In the genomic region with DNA sequence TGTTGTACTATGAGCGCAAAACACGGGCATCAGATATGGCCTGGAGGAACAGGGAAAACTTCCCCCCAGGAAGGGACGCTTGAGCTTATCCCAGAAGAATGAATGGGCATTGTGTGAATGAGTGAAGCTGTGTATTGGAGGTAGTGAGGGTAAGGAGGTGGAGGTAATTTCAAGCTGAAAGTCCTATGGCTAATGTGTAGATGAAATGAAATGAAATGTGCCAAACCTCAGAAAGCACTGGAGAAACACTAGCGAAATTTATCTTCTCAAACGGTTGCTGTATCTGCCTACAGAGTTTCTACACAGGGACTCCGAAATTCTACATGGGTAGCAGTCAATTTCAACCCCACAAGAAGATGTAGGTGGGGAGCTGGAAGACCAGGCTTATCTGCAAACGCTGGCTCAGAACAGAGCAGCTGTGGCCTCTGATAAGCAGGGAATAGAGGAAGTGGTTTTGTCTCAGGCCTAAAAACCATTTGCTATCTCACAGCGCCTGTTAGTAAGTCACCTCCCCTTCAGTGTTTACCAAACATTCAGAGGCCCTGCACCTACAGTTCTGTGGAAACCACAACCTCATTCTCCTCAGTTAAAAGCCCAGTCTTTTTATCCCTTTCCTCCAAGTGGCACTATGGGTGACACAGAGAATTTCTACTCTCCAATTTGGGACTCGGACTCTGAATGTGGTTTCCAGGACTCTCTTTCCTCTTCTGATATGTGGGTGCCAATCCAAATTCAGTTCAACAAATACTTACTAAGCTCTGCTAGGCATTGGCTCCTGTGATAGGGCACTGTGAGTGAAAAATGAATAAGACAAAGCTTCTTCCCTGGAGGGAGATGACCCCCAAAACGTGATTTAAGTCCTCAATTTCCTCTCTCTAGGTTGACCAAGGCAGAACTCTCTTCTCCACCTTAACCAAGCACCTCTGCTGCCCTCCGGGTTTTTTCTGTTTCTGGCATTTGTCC, we compare ENCODE assay signal across 1 cellular context.
A peak's percentile ranks its signal among the peaks of the same experiment; 100 is the strongest.
TF ChIP-seq lines count a peak whose summit lies in the region.

No MANE protein-coding gene starts in this region.

TF ChIP-seq in K562, 482 proteins besides CTCF, POLR2A, EP300 and RAD21 (continued from another document and continues in another):
- no peak for TF ChIP-seq ZFP91 (CRISPR knock-in tag; IDR thresholded peaks at IDR 0.05)
- TF ChIP-seq RBM25 (IDR thresholded peaks at IDR 0.05; ENCODE audit: low read depth, low read length, severe bottlenecking): no peak
- TF ChIP-seq ATF1 (CRISPR knock-in tag; IDR thresholded peaks at IDR 0.05): no peak
- peak; percentile 85 for TF ChIP-seq ATF1 (tag; IDR thresholded peaks at IDR 0.05)
- TF ChIP-seq XRCC3 (IDR thresholded peaks at IDR 0.05): no peak
- TF ChIP-seq GABPB1 (CRISPR knock-in tag; IDR thresholded peaks at IDR 0.05): peak; percentile 57; the same call in 1 of the 2 replicates
- no peak for TF ChIP-seq ZNF280B (CRISPR knock-in tag; IDR thresholded peaks at IDR 0.05)
- TF ChIP-seq TRIM28 (IDR thresholded peaks at IDR 0.05): no peak; the same call in none of the 2 replicates
- TF ChIP-seq RCOR1 (IDR thresholded peaks at IDR 0.05; ENCODE audit: borderline replicate concordance in 1 of 2, low read depth in 2 of 2, low read length in 2 of 2): peak; percentile 95 to 96
- TF ChIP-seq GTF2A2 (tag; IDR thresholded peaks at IDR 0.05): peak; percentile 45; the same call in 1 of the 2 replicates
- 0 out of 2 replicates have a peak, but pooled peaks have one; percentile 19 for TF ChIP-seq RFX1 (IDR thresholded peaks at IDR 0.05)
- no peak for TF ChIP-seq TFE3 (CRISPR knock-in tag; IDR thresholded peaks at IDR 0.05)
- no peak for TF ChIP-seq ZNF124 (CRISPR knock-in tag; IDR thresholded peaks at IDR 0.05)
- no peak for TF ChIP-seq TCF7L2 (IDR thresholded peaks at IDR 0.05; ENCODE audit: low read depth, low read length)
- TF ChIP-seq ZC3H8 (IDR thresholded peaks at IDR 0.05): no peak
- TF ChIP-seq, protein P1, sequence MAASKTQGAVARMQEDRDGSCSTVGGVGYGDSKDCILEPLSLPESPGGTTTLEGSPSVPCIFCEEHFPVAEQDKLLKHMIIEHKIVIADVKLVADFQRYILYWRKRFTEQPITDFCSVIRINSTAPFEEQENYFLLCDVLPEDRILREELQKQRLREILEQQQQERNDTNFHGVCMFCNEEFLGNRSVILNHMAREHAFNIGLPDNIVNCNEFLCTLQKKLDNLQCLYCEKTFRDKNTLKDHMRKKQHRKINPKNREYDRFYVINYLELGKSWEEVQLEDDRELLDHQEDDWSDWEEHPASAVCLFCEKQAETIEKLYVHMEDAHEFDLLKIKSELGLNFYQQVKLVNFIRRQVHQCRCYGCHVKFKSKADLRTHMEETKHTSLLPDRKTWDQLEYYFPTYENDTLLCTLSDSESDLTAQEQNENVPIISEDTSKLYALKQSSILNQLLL (CRISPR knock-in tag; IDR thresholded peaks at IDR 0.05; ENCODE audit: borderline replicate concordance): no peak
- TF ChIP-seq FOS (IDR thresholded peaks at IDR 0.05; ENCODE audit: extremely low read depth, insufficient read length): no peak
- TF ChIP-seq CHD1 (IDR thresholded peaks at IDR 0.05; ENCODE audit: low read length): peak; percentile 46
- TF ChIP-seq, protein P2, sequence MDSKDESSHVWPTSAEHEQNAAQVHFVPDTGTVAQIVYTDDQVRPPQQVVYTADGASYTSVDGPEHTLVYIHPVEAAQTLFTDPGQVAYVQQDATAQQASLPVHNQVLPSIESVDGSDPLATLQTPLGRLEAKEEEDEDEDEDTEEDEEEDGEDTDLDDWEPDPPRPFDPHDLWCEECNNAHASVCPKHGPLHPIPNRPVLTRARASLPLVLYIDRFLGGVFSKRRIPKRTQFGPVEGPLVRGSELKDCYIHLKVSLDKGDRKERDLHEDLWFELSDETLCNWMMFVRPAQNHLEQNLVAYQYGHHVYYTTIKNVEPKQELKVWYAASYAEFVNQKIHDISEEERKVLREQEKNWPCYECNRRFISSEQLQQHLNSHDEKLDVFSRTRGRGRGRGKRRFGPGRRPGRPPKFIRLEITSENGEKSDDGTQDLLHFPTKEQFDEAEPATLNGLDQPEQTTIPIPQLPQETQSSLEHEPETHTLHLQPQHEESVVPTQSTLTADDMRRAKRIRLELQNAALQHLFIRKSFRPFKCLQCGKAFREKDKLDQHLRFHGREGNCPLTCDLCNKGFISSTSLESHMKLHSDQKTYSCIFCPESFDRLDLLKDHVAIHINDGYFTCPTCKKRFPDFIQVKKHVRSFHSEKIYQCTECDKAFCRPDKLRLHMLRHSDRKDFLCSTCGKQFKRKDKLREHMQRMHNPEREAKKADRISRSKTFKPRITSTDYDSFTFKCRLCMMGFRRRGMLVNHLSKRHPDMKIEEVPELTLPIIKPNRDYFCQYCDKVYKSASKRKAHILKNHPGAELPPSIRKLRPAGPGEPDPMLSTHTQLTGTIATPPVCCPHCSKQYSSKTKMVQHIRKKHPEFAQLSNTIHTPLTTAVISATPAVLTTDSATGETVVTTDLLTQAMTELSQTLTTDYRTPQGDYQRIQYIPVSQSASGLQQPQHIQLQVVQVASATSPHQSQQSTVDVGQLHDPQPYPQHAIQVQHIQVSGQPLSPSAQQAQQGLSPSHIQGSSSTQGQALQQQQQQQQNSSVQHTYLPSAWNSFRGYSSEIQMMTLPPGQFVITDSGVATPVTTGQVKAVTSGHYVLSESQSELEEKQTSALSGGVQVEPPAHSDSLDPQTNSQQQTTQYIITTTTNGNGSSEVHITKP (IDR thresholded peaks at IDR 0.05; ENCODE audit: partially characterized antibody): peak; percentile 75
- TF ChIP-seq HOXB6 (CRISPR knock-in tag; IDR thresholded peaks at IDR 0.05; ENCODE audit: borderline replicate concordance): no peak
- TF ChIP-seq FOXK1 (CRISPR knock-in tag; IDR thresholded peaks at IDR 0.05; ENCODE audit: borderline replicate concordance): no peak
- peak; percentile 100 for TF ChIP-seq POLR2AphosphoS5 (IDR thresholded peaks at IDR 0.05; ENCODE audit: control insufficient read depth, insufficient read depth, low read depth, low read length)
- TF ChIP-seq LCOR (CRISPR knock-in tag; IDR thresholded peaks at IDR 0.05): peak; percentile 98
- TF ChIP-seq, protein P3, sequence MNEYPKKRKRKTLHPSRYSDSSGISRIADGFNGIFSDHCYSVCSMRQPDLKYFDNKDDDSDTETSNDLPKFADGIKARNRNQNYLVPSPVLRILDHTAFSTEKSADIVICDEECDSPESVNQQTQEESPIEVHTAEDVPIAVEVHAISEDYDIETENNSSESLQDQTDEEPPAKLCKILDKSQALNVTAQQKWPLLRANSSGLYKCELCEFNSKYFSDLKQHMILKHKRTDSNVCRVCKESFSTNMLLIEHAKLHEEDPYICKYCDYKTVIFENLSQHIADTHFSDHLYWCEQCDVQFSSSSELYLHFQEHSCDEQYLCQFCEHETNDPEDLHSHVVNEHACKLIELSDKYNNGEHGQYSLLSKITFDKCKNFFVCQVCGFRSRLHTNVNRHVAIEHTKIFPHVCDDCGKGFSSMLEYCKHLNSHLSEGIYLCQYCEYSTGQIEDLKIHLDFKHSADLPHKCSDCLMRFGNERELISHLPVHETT (CRISPR knock-in tag; conservative IDR thresholded peaks at IDR 0.05 in 1 of 2, IDR thresholded peaks at IDR 0.05 in 1 of 2): peak in 1 of 2 experiments; percentile 93; a peak in 2 of 4 replicates
- TF ChIP-seq ZNF584 (CRISPR knock-in tag; IDR thresholded peaks at IDR 0.05; ENCODE audit: low read depth): peak; percentile 97
- 0 out of 2 replicates have a peak, but pooled peaks have one; percentile 23 for TF ChIP-seq DDX20 (tag; IDR thresholded peaks at IDR 0.05; ENCODE audit: low read depth)
- TF ChIP-seq, protein P4, sequence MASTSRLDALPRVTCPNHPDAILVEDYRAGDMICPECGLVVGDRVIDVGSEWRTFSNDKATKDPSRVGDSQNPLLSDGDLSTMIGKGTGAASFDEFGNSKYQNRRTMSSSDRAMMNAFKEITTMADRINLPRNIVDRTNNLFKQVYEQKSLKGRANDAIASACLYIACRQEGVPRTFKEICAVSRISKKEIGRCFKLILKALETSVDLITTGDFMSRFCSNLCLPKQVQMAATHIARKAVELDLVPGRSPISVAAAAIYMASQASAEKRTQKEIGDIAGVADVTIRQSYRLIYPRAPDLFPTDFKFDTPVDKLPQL (IDR thresholded peaks at IDR 0.05; ENCODE audit: extremely low read depth, insufficient read length): no peak
- peak; percentile 100 for TF ChIP-seq HMGN3 (IDR thresholded peaks at IDR 0.05; ENCODE audit: borderline replicate concordance, extremely low read depth, insufficient read length, low read depth, low read length)
- TF ChIP-seq TAF1 (IDR thresholded peaks at IDR 0.05; ENCODE audit: control insufficient read depth, extremely low read depth, insufficient read depth, low read length, severe bottlenecking): peak; percentile 84
- no peak for TF ChIP-seq ZNF174 (CRISPR knock-in tag; IDR thresholded peaks at IDR 0.05)
- no peak for TF ChIP-seq ZNF785 (CRISPR knock-in tag; IDR thresholded peaks at IDR 0.05)
- TF ChIP-seq THRA (IDR thresholded peaks at IDR 0.05): no peak
- peak; percentile 81 for TF ChIP-seq NCOA6 (IDR thresholded peaks at IDR 0.05)
- peak; percentile 98 for TF ChIP-seq FOXJ2 (tag; IDR thresholded peaks at IDR 0.05)
- peak; percentile 57; the same call in 1 of the 2 replicates for TF ChIP-seq TSC22D4 (tag; IDR thresholded peaks at IDR 0.05)
- TF ChIP-seq ZBTB33 (CRISPR knock-in tag; IDR thresholded peaks at IDR 0.05): no peak; the same call in 1 of the 2 replicates
- TF ChIP-seq MEF2A (IDR thresholded peaks at IDR 0.05; ENCODE audit: control insufficient read depth, low read depth, low read length): peak; percentile 73
- peak; percentile 94 for TF ChIP-seq GTF2E2 (tag; IDR thresholded peaks at IDR 0.05)
- no peak for TF ChIP-seq TAF7 (tag; IDR thresholded peaks at IDR 0.05)
